8 cellular contexts compared by ENCODE assay signal in the genomic region with DNA sequence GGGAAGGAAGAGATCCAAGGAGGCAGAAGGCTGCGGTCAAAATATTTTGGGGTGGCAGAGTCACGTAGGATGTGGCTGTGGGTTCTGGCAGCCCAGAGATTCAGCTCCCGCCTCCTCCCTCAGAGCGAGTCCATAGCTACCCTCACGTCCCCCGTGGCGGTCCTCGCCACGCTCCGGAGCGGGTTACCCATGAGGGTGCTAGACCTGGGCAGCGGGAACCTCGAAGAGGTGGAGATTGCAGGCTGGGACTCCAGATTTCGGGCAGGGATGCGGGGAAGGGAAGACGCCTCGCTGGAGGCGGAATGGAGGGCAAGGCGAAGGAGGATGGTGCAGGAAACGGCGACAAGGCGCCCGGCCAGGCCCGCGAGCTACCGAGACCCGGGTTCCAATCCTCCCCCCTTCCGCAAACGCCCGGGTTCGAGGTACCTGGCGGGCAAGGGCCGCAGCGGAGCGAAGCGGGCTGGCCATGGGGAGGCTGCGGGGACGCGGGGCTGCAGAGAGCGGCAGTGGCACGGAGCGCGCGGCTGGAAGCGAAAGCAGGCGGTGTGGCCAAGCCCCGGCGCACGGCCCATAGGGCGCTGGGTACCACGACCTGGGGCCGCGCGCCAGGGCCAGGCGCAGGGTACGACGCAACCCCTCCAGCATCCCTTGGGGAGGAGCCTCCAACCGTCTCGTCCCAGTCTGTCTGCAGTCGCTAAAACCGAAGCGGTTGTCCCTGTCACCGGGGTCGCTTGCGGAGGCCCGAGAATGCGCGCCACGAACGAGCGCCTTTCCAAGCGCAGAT. TPM values are rescaled to one million over a fixed set of nuclear protein-coding genes. Genes with fewer than 3 reads are reported as not detected.
DNase-seq lines count a peak whose midpoint lies in the region; ATAC-seq and TF ChIP-seq lines count a peak whose summit lies in the region.

No MANE protein-coding gene starts in this region.

- peaks cover 23% of the 10 kb centered on the region for H3K27me3 Mint-ChIP-seq in activated naive CD4-positive, alpha-beta T cell treated with anti-CD3 and anti-CD28 coated beads, Interleukin-2, amount 50 U/mL, for 24 hours
- no peaks in the 10 kb centered on the region for H3K27me3 Mint-ChIP-seq in osteocyte (ENCODE audit: unreplicated experiment)

- H3K27me3 ChIP-seq in heart left ventricle (peaks cover 0 to 35% (median 17%) of the 10 kb centered on the region in 9 donors), SK-N-SH (ENCODE audit: insufficient read depth) (no peaks in the 10 kb centered on the region)

- H4K20me1 ChIP-seq in SK-N-SH (ENCODE audit: insufficient read depth): 0 out of 2 replicates have a peak, but pooled peaks cover 5% of the 10 kb centered on the region

- peaks cover 34% of the 10 kb centered on the region for H3F3A ChIP-seq in SK-N-SH (replicated peaks; ENCODE audit: insufficient read depth)

- H3K4me1 ChIP-seq in heart left ventricle (peaks cover 0 to 36% (median 0%) of the 10 kb centered on the region in 12 donors), SK-N-SH (ENCODE audit: control insufficient read depth in 1 of 2, insufficient read depth in 2 of 2, low read depth in 1 of 2, low read length in 1 of 2) (peaks cover 6 to 36% of the 10 kb centered on the region in 2 experiments; a peak in 3 of 4 replicates)

- ATAC-seq in HG02763 (IDR thresholded peaks at IDR 0.05; ENCODE audit: unreplicated experiment) (peak; percentile 53), heart left ventricle (peak in 3 of 4 donors; percentile 50 to 78 (median 64))

- 0 to 1% (median 1%) methylated on average over 40 to 72 of the region's 72 CpGs for whole genome bisulfite sequencing in heart left ventricle, 4 donors
- WGBS in SK-N-SH (ENCODE audit: low lambda C conversion rate): 95% methylated on average over 59 of the region's 72 CpGs

- no peak overlapping the region for H3K27ac Mint-ChIP-seq in activated naive CD4-positive, alpha-beta T cell treated with anti-CD3 and anti-CD28 coated beads, Interleukin-2, amount 50 U/mL, for 24 hours
- peak overlapping the region; percentile 81 for H3K27ac Mint-ChIP-seq in osteocyte (ENCODE audit: unreplicated experiment)

- no peaks in the 10 kb centered on the region for H3K9me3 Mint-ChIP-seq in activated naive CD4-positive, alpha-beta T cell treated with anti-CD3 and anti-CD28 coated beads, Interleukin-2, amount 50 U/mL, for 24 hours
- no peaks in the 10 kb centered on the region for H3K9me3 Mint-ChIP-seq in osteocyte (ENCODE audit: unreplicated experiment)

- H3K9me3 ChIP-seq in heart left ventricle (no peaks in the 10 kb centered on the region), SK-N-SH (no peaks in the 10 kb centered on the region)

- CTCF ChIA-PET in SK-N-SH (lab: Yijun Ruan, JAX): no interaction called here

- H3K27ac ChIP-seq in heart left ventricle (peak overlapping the region in 8 of 12 donors; percentile 3 to 88 (median 26)), SK-N-SH (ENCODE audit: low read depth in 2 of 2, low read length in 1 of 2) (0 out of 4 replicates have a peak overlapping the region, but pooled peaks of 1 of the 2 experiments have one; percentile 90)

- H3K4me3 Mint-ChIP-seq in activated naive CD4-positive, alpha-beta T cell treated with anti-CD3 and anti-CD28 coated beads, Interleukin-2, amount 50 U/mL, for 24 hours: peak overlapping the region; percentile 86
- peak overlapping the region; percentile 66 for H3K4me3 Mint-ChIP-seq in osteocyte (ENCODE audit: unreplicated experiment)

- H3K4me2 ChIP-seq in SK-N-SH: no peak overlapping the region

- POLR2A ChIA-PET in SK-N-SH (lab: Yijun Ruan, JAX): no interaction called here

- TF ChIP-seq CTCF in GM10266 (IDR thresholded peaks at IDR 0.05; ENCODE audit: control insufficient read depth, insufficient read depth, low read depth, missing control alignments) (no peak), heart left ventricle (IDR thresholded peaks at IDR 0.05) (no peak), osteocyte (IDR thresholded peaks at IDR 0.05) (no peak), SK-N-SH (IDR thresholded peaks at IDR 0.05) (no peak)

- H3K79me2 ChIP-seq in SK-N-SH (ENCODE audit: insufficient read depth): peaks cover 90% of the 10 kb centered on the region

- H3K36me3 ChIP-seq in heart left ventricle (no peaks in the 10 kb centered on the region), SK-N-SH (replicated peaks in 1 of 2; ENCODE audit: control insufficient read depth in 1 of 2, insufficient read depth in 2 of 2, low read length in 1 of 2) (peaks cover 0 to 3% of the 10 kb centered on the region in 2 experiments)

- no peak for TF ChIP-seq EP300 in SK-N-SH (IDR thresholded peaks at IDR 0.05; ENCODE audit: borderline replicate concordance in 1 of 2, low read depth in 1 of 2, low read length in 1 of 2)

- H3K4me1 Mint-ChIP-seq in activated naive CD4-positive, alpha-beta T cell treated with anti-CD3 and anti-CD28 coated beads, Interleukin-2, amount 50 U/mL, for 24 hours: peaks cover 34% of the 10 kb centered on the region
- peaks cover 23% of the 10 kb centered on the region for H3K4me1 Mint-ChIP-seq in osteocyte (ENCODE audit: unreplicated experiment)

- H3K9me2 ChIP-seq in SK-N-SH: no peaks in the 10 kb centered on the region

- intact Hi-C loops in heart left ventricle (cut with DNase I): no loop called here

- no peak for TF ChIP-seq POLR2A in heart left ventricle (IDR thresholded peaks at IDR 0.05)

- DNase-seq in GM10266 (ENCODE audit: extremely low spot score) (peak; percentile 52), heart left ventricle (peak in 4 of 5 donors; percentile 10 to 69 (median 32)), osteocyte (ENCODE audit: extremely low spot score, unreplicated experiment) (peak; percentile 84), DMS153 (lab: John Stamatoyannopoulos, UW) (no peak), GOT3 (lab: John Stamatoyannopoulos, UW) (no peak), SK-N-SH (no peak)

- H3K36me3 Mint-ChIP-seq in activated naive CD4-positive, alpha-beta T cell treated with anti-CD3 and anti-CD28 coated beads, Interleukin-2, amount 50 U/mL, for 24 hours: no peaks in the 10 kb centered on the region
- H3K36me3 Mint-ChIP-seq in osteocyte (ENCODE audit: unreplicated experiment): peaks cover 23% of the 10 kb centered on the region

- TF ChIP-seq RAD21 in SK-N-SH (IDR thresholded peaks at IDR 0.05; ENCODE audit: low read length): no peak

- H2AFZ ChIP-seq in SK-N-SH (ENCODE audit: low read depth): no peak overlapping the region

- H3K4me3 ChIP-seq in heart left ventricle: peak overlapping the region; percentile 36 to 76 (median 56)
- H3K4me3 ChIP-seq in SK-N-SH (ENCODE audit: low read depth in 2 of 2, low read length in 1 of 2): no peak overlapping the region; a peak in 1 of 4 replicates

- no peak overlapping the region for H3K9ac ChIP-seq in SK-N-SH

TF ChIP-seq in SK-N-SH, 30 proteins besides CTCF, POLR2A, EP300 and RAD21:
- no peak for TF ChIP-seq RCOR1 (IDR thresholded peaks at IDR 0.05; ENCODE audit: low read length)
- TF ChIP-seq ELF1 (IDR thresholded peaks at IDR 0.05): no peak
- no peak for TF ChIP-seq SIN3A (IDR thresholded peaks at IDR 0.05; ENCODE audit: borderline replicate concordance, low read depth, low read length)

RNA-seq across cellular contexts. Expression of a gene that starts 46.2 kb away (rescaled TPM):
- total RNA-seq in heart left ventricle: 10 to 100 TPM in 2 of 9 donors, 1 to 10 TPM in 7; 1.5 to 28.9 (median 5.6) TPM
- 1 to 10 TPM in 1 of 2 donors, under 1 TPM in 1; 0.57 to 2.4 TPM for polyA plus RNA-seq in heart left ventricle
- 155 and 167 TPM in 2 replicates for total RNA-seq in osteocyte
- polyA plus RNA-seq in SK-N-SH (2012; rRNA removed): 7.7 and 9.1 TPM in 2 replicates
- 12.2 and 12.4 TPM in 2 replicates for polyA plus RNA-seq in SK-N-SH (2012; cell fraction: cytosol; rRNA removed)
- polyA plus RNA-seq in SK-N-SH (2012; cell fraction: nucleus; rRNA removed): 7.0 and 12.2 TPM in 2 replicates

Comparison
In these comparisons a context has a peak if more than half of its experiments do, and no peak if none do; other contexts are left out.
1. DNase-seq: peak in GM10266 (single experiment), heart left ventricle (4 of 5) and osteocyte (single experiment); none in DMS153 (single experiment), GOT3 (single experiment) and SK-N-SH (single experiment).
2. H3K4me3 ChIP-seq: peak in heart left ventricle (12 of 12); none in SK-N-SH (0 of 2).